6 cellular contexts compared by ENCODE assay signal in genomic region chr19:17243340-17243853, GRCh38. TPM values are rescaled to one million over a fixed set of nuclear protein-coding genes. Genes with fewer than 3 reads are reported as not detected.
DNase-seq lines count a peak whose midpoint lies in the region; TF ChIP-seq lines count a peak whose summit lies in the region.

No MANE protein-coding gene starts in this region.

- DNase-seq in HFF-Myc (ENCODE audit: extremely low read depth, low read depth) (no peak), coronary artery (ENCODE audit: low spot score) (no peak), ovary (no peak), NAMALWA (ENCODE audit: low spot score) (no peak), foreskin melanocyte (no peak)
- no peak for DNase-seq in stimulated activated CD4-positive, alpha-beta T cell treated with anti-CD3 and anti-CD28 coated beads, Interleukin-12 subunit alpha, Interleukin-12 subunit beta, amount 100 ng/mL, for 4 hours

- no peaks in the 10 kb centered on the region for H3K36me3 ChIP-seq in ovary

- no peaks in the 10 kb centered on the region for H3K27me3 ChIP-seq in ovary

- no peaks in the 10 kb centered on the region for H3K9me3 ChIP-seq in ovary

- intact Hi-C loops in ovary (cut with DNase I), result no loop called here

- H3K4me1 ChIP-seq in ovary (ENCODE audit: insufficient read depth), result peaks cover 4% of the 10 kb centered on the region

- WGBS in ovary, 3 donors, result 26 to 39% (median 36%) methylated on average over 8 to 10 of the region's 10 CpGs

- H3K4me3 ChIP-seq in HFF-Myc (replicated peaks; ENCODE audit: low read depth, low read length) (peak overlapping the region; percentile 86), coronary artery (peak overlapping the region; percentile 98), ovary (peak overlapping the region; percentile 87)

- TF ChIP-seq CTCF in HFF-Myc (IDR thresholded peaks at IDR 0.05; ENCODE audit: low read depth, low read length, missing control alignments) (no peak), coronary artery (IDR thresholded peaks at IDR 0.05) (no peak), ovary (IDR thresholded peaks at IDR 0.05) (no peak)

- no peak for TF ChIP-seq POLR2A in ovary (IDR thresholded peaks at IDR 0.05)

- TF ChIP-seq EP300 in ovary (IDR thresholded peaks at IDR 0.05), result no peak

- peak overlapping the region; percentile 61 to 91 for H3K27ac ChIP-seq in coronary artery
- peak overlapping the region in 1 of 2 donors; percentile 46 for H3K27ac ChIP-seq in ovary

RNA-seq across cellular contexts. Expression of gene NR2F6, which starts 2.3 kb away (rescaled TPM):
- total RNA-seq in ovary, result 10 to 100 TPM; 21.5 to 46.4 (median 28.4) TPM
- 10 to 100 TPM in 1 of 2 donors, 1 to 10 TPM in 1; 3.7 to 10.5 TPM for polyA plus RNA-seq in ovary

RNA-seq across cellular contexts. Expression of gene OCEL1, which starts 17.4 kb away (rescaled TPM):
- 10 to 100 TPM in 6 of 7 donors, 1 to 10 TPM in 1; 6.4 to 39.8 (median 20.3) TPM for total RNA-seq in ovary
- polyA plus RNA-seq in ovary, result 10 to 100 TPM; 16.7 to 18.6 TPM

RNA-seq across cellular contexts. Expression of gene USHBP1, which starts 21.1 kb away (rescaled TPM):
- 1 to 10 TPM; 1.5 to 7.0 (median 2.0) TPM for total RNA-seq in ovary
- 1 to 10 TPM; 1.1 to 8.9 TPM for polyA plus RNA-seq in ovary

RNA-seq across cellular contexts. Expression of gene BABAM1, which starts 23.8 kb away (rescaled TPM):
- 10 to 100 TPM; 37.4 to 74.8 (median 57.8) TPM for total RNA-seq in ovary
- 10 to 100 TPM; 62.6 to 99.1 TPM for polyA plus RNA-seq in ovary

RNA-seq across cellular contexts. Expression of gene USE1, which starts 28.2 kb away (rescaled TPM):
- 10 to 100 TPM; 23.8 to 42.1 (median 30.9) TPM for total RNA-seq in ovary
- polyA plus RNA-seq in ovary, result 10 to 100 TPM; 15.8 to 50.3 TPM
